25 cellular contexts compared by ENCODE assay signal in the genomic region with DNA sequence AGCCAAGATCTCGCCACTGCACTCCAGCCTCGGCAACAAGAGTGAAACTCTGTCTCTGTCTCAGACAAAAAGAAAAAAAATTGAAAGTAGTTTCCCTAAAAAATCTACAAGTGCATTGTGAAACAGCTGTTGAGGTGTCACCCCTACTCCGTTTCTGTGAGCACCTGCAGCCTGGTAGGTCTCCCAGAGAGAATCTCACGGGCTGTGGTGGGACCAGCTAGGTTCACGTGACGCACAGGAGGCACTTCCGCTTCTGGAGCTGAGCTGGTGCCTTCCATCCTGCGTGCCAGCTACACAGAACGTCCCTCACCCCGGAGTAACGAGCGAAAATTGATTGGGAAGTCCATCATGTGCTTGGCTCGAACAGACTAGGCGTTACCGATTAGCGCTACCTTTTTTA.
"Had no signal": no experiment of that assay in that cellular context is flagged by ENCODE, and none has a peak within 500 bp of the region (broad histone marks: within the 10 kb centered on the region; RNA-seq: fewer than 3 reads in every experiment).

No MANE protein-coding gene starts in this region.

- H3K9me3 ChIP-seq: breast epithelium, esophagus muscularis mucosa, left lung, upper lobe of right lung had no signal

- H3K4me3 Mint-ChIP-seq: activated naive CD8-positive, alpha-beta T cell treated with anti-CD3 and anti-CD28 coated beads for 36 hours; activated T-cell treated with anti-CD3 and anti-CD28 coated beads, Interleukin-2, amount 50 U/mL, for 4 hours; central memory CD8-positive, alpha-beta T cell; immature natural killer cell; naive thymus-derived CD4-positive, alpha-beta T cell; neural crest cell had no signal

- H3K36me3 Mint-ChIP-seq: activated naive CD8-positive, alpha-beta T cell treated with anti-CD3 and anti-CD28 coated beads for 36 hours; immature natural killer cell; naive thymus-derived CD4-positive, alpha-beta T cell had no signal

- H3K36me3 ChIP-seq: breast epithelium, esophagus muscularis mucosa, left lung, spleen, upper lobe of right lung had no signal

- H3K4me1 ChIP-seq: breast epithelium, left lung, spleen, upper lobe of right lung had no signal

- H3K4me3 ChIP-seq: breast epithelium, coronary artery, esophagus muscularis mucosa, hepatocyte, left lung, spleen, upper lobe of right lung had no signal

- H3K9me3 Mint-ChIP-seq: activated naive CD8-positive, alpha-beta T cell treated with anti-CD3 and anti-CD28 coated beads for 36 hours; central memory CD8-positive, alpha-beta T cell had no signal

- H3K4me2 ChIP-seq: hepatocyte had no signal

- ATAC-seq: activated T-cell treated with anti-CD3 and anti-CD28 coated beads, Interleukin-2, amount 50 U/mL, for 4 hours; left lung; naive thymus-derived CD4-positive, alpha-beta T cell; upper lobe of right lung had no signal

- H3K27ac ChIP-seq: breast epithelium, coronary artery, esophagus muscularis mucosa, hepatocyte, left lung, spleen, upper lobe of right lung had no signal

- DNase-seq: activated CD4-positive, alpha-beta T cell treated with anti-CD3 and anti-CD28 coated beads for 4 hours; activated CD4-positive, alpha-beta T cell treated with anti-CD3 and anti-CD28 coated beads, Interleukin-2, amount 50 U/mL, for 48 hours; activated CD4-positive, CD25-positive, alpha-beta regulatory T cell; activated CD8-positive, alpha-beta memory T cell treated with anti-CD3 and anti-CD28 coated beads, Interleukin-2, amount 50 U/mL, for 48 hours; activated naive CD4-positive, alpha-beta T cell treated with Interleukin-2 at 50 U/mL for 16 hours; activated naive CD8-positive, alpha-beta T cell treated with anti-CD3 and anti-CD28 coated beads for 36 hours; activated T-cell treated with anti-CD3 and anti-CD28 coated beads, Interleukin-2, amount 50 U/mL, for 4 hours; glutamatergic neuron; immature natural killer cell; kidney glomerular epithelial cell; left lung; naive thymus-derived CD4-positive, alpha-beta T cell; retina; spleen; stimulated activated CD4-positive, alpha-beta T cell treated with anti-CD3 and anti-CD28 coated beads, Interleukin-4, amount 100 ng/mL, for 1 hour; stimulated activated naive CD4-positive, alpha-beta T cell; T1000; upper lobe of right lung had no signal

- H3K79me2 ChIP-seq: hepatocyte had no signal

- H3K27me3 ChIP-seq: breast epithelium, esophagus muscularis mucosa, hepatocyte, left lung, spleen, upper lobe of right lung had no signal

- H3K4me1 Mint-ChIP-seq: central memory CD8-positive, alpha-beta T cell; neural crest cell had no signal

- H2AFZ ChIP-seq: hepatocyte had no signal

- H3K27me3 Mint-ChIP-seq: central memory CD8-positive, alpha-beta T cell; naive thymus-derived CD4-positive, alpha-beta T cell had no signal

- H3K27ac Mint-ChIP-seq: activated naive CD8-positive, alpha-beta T cell treated with anti-CD3 and anti-CD28 coated beads for 36 hours; immature natural killer cell; naive thymus-derived CD4-positive, alpha-beta T cell; progenitor cell of endocrine pancreas had no signal
